Comparison of ENCODE assay signal across 1 cellular context in the genomic region with DNA sequence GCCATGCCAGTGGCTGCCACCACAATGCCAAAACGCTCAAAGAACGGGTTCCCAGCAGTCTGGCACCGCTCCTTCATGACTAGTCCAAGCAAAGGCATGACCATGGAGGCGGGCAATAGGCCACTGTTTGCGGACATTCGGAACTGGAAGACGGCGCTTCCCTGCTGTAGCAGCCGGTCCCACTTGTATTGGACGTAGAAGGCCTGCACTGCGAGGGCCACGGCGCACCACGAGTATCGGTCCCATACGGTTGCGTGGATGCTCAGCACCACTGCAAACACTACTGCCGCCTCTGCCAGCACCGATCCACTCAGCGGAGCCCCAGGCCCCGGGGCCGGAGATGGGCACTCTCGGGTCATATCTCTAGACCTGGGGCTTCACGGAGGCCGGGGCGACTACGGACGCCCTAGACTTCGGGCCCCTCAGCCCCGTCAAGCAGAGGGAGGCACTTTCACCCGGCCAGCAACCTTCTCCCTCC.
A peak's percentile ranks its signal among the peaks of the same experiment; 100 is the strongest.
TF ChIP-seq lines count a peak whose summit lies in the region.

No MANE protein-coding gene starts in this region.

TF ChIP-seq in HepG2, 621 proteins besides CTCF, POLR2A, EP300 and RAD21 (continued from another document):
- no peak for TF ChIP-seq PTBP1 (IDR thresholded peaks at IDR 0.05; ENCODE audit: low read depth, low read length, poor library complexity, severe bottlenecking)
- TF ChIP-seq MTF2 (CRISPR knock-in tag; IDR thresholded peaks at IDR 0.05; ENCODE audit: borderline replicate concordance): no peak
- TF ChIP-seq CBFB (CRISPR knock-in tag; IDR thresholded peaks at IDR 0.05): no peak
- peak; percentile 80 for TF ChIP-seq HNRNPL (IDR thresholded peaks at IDR 0.05; ENCODE audit: low read depth, low read length)
- TF ChIP-seq FIP1L1 (IDR thresholded peaks at IDR 0.05; ENCODE audit: borderline replicate concordance, insufficient read depth, low read depth, low read length): no peak
- TF ChIP-seq, protein P1, sequence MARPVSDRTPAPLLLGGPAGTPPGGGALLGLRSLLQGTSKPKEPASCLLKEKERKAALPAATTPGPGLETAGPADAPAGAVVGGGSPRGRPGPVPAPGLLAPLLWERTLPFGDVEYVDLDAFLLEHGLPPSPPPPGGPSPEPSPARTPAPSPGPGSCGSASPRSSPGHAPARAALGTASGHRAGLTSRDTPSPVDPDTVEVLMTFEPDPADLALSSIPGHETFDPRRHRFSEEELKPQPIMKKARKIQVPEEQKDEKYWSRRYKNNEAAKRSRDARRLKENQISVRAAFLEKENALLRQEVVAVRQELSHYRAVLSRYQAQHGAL (CRISPR knock-in tag; IDR thresholded peaks at IDR 0.05; ENCODE audit: not compliant biosample characterization): no peak
- TF ChIP-seq ZNF326 (CRISPR knock-in tag; IDR thresholded peaks at IDR 0.05; ENCODE audit: borderline replicate concordance): no peak
- TF ChIP-seq ZNF619 (CRISPR knock-in tag; IDR thresholded peaks at IDR 0.05): no peak
- TF ChIP-seq ZNF317 (CRISPR knock-in tag; IDR thresholded peaks at IDR 0.05): peak; percentile 27; the same call in 1 of the 2 replicates
- TF ChIP-seq KAT8 (CRISPR knock-in tag; IDR thresholded peaks at IDR 0.05): no peak
- no peak for TF ChIP-seq ZNF703 (CRISPR knock-in tag; IDR thresholded peaks at IDR 0.05; ENCODE audit: borderline replicate concordance)
- no peak for TF ChIP-seq ZNF382 (CRISPR knock-in tag; IDR thresholded peaks at IDR 0.05; ENCODE audit: borderline replicate concordance)
- TF ChIP-seq, protein P2, sequence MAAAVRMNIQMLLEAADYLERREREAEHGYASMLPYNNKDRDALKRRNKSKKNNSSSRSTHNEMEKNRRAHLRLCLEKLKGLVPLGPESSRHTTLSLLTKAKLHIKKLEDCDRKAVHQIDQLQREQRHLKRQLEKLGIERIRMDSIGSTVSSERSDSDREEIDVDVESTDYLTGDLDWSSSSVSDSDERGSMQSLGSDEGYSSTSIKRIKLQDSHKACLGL (CRISPR knock-in tag; IDR thresholded peaks at IDR 0.05): peak; percentile 51; the same call in 1 of the 2 replicates
- TF ChIP-seq STAT5B (CRISPR knock-in tag; IDR thresholded peaks at IDR 0.05): no peak
- TF ChIP-seq, protein P3, sequence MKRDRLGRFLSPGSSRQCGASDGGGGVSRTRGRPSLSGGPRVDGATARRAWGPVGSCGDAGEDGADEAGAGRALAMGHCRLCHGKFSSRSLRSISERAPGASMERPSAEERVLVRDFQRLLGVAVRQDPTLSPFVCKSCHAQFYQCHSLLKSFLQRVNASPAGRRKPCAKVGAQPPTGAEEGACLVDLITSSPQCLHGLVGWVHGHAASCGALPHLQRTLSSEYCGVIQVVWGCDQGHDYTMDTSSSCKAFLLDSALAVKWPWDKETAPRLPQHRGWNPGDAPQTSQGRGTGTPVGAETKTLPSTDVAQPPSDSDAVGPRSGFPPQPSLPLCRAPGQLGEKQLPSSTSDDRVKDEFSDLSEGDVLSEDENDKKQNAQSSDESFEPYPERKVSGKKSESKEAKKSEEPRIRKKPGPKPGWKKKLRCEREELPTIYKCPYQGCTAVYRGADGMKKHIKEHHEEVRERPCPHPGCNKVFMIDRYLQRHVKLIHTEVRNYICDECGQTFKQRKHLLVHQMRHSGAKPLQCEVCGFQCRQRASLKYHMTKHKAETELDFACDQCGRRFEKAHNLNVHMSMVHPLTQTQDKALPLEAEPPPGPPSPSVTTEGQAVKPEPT (CRISPR knock-in tag; IDR thresholded peaks at IDR 0.05; ENCODE audit: low read depth): 0 out of 2 replicates have a peak, but pooled peaks have one; percentile 3
- peak; percentile 73; the same call in 1 of the 2 replicates for TF ChIP-seq NCOA1 (CRISPR knock-in tag; IDR thresholded peaks at IDR 0.05)
- no peak for TF ChIP-seq DPF2 (CRISPR knock-in tag; IDR thresholded peaks at IDR 0.05; ENCODE audit: borderline replicate concordance, low read depth)
- no peak for TF ChIP-seq MZF1 (CRISPR knock-in tag; IDR thresholded peaks at IDR 0.05; ENCODE audit: borderline replicate concordance)
- no peak for TF ChIP-seq ATF7 (IDR thresholded peaks at IDR 0.05)
- no peak for TF ChIP-seq ATF7 (CRISPR knock-in tag; IDR thresholded peaks at IDR 0.05)
- peak; percentile 65; the same call in 1 of the 2 replicates for TF ChIP-seq ZNF776 (CRISPR knock-in tag; IDR thresholded peaks at IDR 0.05)
- TF ChIP-seq WIZ (CRISPR knock-in tag; IDR thresholded peaks at IDR 0.05): no peak
- no peak for TF ChIP-seq MLLT10 (CRISPR knock-in tag; IDR thresholded peaks at IDR 0.05)
- TF ChIP-seq, protein P4, sequence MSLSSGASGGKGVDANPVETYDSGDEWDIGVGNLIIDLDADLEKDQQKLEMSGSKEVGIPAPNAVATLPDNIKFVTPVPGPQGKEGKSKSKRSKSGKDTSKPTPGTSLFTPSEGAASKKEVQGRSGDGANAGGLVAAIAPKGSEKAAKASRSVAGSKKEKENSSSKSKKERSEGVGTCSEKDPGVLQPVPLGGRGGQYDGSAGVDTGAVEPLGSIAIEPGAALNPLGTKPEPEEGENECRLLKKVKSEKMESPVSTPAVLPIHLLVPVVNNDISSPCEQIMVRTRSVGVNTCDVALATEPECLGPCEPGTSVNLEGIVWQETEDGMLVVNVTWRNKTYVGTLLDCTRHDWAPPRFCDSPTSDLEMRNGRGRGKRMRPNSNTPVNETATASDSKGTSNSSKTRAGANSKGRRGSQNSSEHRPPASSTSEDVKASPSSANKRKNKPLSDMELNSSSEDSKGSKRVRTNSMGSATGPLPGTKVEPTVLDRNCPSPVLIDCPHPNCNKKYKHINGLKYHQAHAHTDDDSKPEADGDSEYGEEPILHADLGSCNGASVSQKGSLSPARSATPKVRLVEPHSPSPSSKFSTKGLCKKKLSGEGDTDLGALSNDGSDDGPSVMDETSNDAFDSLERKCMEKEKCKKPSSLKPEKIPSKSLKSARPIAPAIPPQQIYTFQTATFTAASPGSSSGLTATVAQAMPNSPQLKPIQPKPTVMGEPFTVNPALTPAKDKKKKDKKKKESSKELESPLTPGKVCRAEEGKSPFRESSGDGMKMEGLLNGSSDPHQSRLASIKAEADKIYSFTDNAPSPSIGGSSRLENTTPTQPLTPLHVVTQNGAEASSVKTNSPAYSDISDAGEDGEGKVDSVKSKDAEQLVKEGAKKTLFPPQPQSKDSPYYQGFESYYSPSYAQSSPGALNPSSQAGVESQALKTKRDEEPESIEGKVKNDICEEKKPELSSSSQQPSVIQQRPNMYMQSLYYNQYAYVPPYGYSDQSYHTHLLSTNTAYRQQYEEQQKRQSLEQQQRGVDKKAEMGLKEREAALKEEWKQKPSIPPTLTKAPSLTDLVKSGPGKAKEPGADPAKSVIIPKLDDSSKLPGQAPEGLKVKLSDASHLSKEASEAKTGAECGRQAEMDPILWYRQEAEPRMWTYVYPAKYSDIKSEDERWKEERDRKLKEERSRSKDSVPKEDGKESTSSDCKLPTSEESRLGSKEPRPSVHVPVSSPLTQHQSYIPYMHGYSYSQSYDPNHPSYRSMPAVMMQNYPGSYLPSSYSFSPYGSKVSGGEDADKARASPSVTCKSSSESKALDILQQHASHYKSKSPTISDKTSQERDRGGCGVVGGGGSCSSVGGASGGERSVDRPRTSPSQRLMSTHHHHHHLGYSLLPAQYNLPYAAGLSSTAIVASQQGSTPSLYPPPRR (CRISPR knock-in tag; IDR thresholded peaks at IDR 0.05; ENCODE audit: borderline replicate concordance): no peak
- TF ChIP-seq NCOR1 (IDR thresholded peaks at IDR 0.05; ENCODE audit: borderline replicate concordance, low read length): no peak
- TF ChIP-seq, protein P5, sequence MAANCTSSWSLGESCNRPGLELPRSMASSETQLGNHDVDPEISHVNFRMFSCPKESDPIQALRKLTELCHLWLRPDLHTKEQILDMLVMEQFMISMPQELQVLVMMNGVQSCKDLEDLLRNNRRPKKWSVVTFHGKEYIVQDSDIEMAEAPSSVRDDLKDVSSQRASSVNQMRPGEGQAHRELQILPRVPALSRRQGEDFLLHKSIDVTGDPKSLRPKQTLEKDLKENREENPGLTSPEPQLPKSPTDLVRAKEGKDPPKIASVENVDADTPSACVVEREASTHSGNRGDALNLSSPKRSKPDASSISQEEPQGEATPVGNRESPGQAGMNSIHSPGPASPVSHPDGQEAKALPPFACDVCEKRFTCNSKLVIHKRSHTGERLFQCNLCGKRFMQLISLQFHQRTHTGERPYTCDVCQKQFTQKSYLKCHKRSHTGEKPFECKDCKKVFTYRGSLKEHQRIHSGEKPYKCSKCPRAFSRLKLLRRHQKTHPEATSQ (CRISPR knock-in tag; IDR thresholded peaks at IDR 0.05; ENCODE audit: borderline replicate concordance): no peak
- TF ChIP-seq ZNF7 (CRISPR knock-in tag; IDR thresholded peaks at IDR 0.05): no peak; the same call in 1 of the 2 replicates
- TF ChIP-seq, protein P6, sequence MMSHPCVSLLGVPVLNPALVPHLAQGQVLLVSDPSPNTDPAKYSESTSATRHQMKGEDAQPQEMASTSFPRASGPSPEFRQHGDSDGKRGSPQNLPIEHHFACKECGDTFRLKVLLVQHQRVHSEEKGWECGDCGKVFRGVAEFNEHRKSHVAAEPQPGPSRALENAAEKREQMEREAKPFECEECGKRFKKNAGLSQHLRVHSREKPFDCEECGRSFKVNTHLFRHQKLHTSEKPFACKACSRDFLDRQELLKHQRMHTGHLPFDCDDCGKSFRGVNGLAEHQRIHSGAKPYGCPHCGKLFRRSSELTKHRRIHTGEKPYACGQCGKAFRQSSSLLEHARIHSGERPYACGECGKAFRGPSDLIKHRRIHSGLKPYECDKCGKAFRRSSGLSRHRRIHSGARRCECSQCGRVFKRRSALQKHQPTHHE (CRISPR knock-in tag; IDR thresholded peaks at IDR 0.05; ENCODE audit: borderline replicate concordance): no peak
- 0 out of 2 replicates have a peak, but pooled peaks have one; percentile 4 for TF ChIP-seq IRX3 (CRISPR knock-in tag; IDR thresholded peaks at IDR 0.05; ENCODE audit: borderline replicate concordance, low read depth)
- TF ChIP-seq ZNF10 (CRISPR knock-in tag; IDR thresholded peaks at IDR 0.05; ENCODE audit: borderline replicate concordance, low read depth): no peak
- TF ChIP-seq MTA3 (CRISPR knock-in tag; IDR thresholded peaks at IDR 0.05): no peak
- TF ChIP-seq RARG (CRISPR knock-in tag; IDR thresholded peaks at IDR 0.05; ENCODE audit: low read depth): no peak
- no peak for TF ChIP-seq XBP1 (CRISPR knock-in tag; IDR thresholded peaks at IDR 0.05)
- TF ChIP-seq, protein P7, sequence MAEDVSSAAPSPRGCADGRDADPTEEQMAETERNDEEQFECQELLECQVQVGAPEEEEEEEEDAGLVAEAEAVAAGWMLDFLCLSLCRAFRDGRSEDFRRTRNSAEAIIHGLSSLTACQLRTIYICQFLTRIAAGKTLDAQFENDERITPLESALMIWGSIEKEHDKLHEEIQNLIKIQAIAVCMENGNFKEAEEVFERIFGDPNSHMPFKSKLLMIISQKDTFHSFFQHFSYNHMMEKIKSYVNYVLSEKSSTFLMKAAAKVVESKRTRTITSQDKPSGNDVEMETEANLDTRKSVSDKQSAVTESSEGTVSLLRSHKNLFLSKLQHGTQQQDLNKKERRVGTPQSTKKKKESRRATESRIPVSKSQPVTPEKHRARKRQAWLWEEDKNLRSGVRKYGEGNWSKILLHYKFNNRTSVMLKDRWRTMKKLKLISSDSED (CRISPR knock-in tag; IDR thresholded peaks at IDR 0.05): no peak
- TF ChIP-seq PHF5A (CRISPR knock-in tag; IDR thresholded peaks at IDR 0.05; ENCODE audit: low read depth, unreplicated experiment): no peak
- TF ChIP-seq REPIN1 (CRISPR knock-in tag; IDR thresholded peaks at IDR 0.05; ENCODE audit: borderline replicate concordance, low read depth): no peak
- no peak for TF ChIP-seq SOX6 (IDR thresholded peaks at IDR 0.05)
- TF ChIP-seq SOX6 (CRISPR knock-in tag; IDR thresholded peaks at IDR 0.05): peak; percentile 31; the same call in 1 of the 2 replicates
- TF ChIP-seq, protein P8, sequence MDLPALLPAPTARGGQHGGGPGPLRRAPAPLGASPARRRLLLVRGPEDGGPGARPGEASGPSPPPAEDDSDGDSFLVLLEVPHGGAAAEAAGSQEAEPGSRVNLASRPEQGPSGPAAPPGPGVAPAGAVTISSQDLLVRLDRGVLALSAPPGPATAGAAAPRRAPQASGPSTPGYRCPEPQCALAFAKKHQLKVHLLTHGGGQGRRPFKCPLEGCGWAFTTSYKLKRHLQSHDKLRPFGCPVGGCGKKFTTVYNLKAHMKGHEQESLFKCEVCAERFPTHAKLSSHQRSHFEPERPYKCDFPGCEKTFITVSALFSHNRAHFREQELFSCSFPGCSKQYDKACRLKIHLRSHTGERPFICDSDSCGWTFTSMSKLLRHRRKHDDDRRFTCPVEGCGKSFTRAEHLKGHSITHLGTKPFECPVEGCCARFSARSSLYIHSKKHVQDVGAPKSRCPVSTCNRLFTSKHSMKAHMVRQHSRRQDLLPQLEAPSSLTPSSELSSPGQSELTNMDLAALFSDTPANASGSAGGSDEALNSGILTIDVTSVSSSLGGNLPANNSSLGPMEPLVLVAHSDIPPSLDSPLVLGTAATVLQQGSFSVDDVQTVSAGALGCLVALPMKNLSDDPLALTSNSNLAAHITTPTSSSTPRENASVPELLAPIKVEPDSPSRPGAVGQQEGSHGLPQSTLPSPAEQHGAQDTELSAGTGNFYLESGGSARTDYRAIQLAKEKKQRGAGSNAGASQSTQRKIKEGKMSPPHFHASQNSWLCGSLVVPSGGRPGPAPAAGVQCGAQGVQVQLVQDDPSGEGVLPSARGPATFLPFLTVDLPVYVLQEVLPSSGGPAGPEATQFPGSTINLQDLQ (CRISPR knock-in tag; IDR thresholded peaks at IDR 0.05): no peak
- no peak for TF ChIP-seq ZNF816 (CRISPR knock-in tag; IDR thresholded peaks at IDR 0.05; ENCODE audit: borderline replicate concordance)
- no peak for TF ChIP-seq ZNF446 (CRISPR knock-in tag; IDR thresholded peaks at IDR 0.05)
- TF ChIP-seq, protein P9, sequence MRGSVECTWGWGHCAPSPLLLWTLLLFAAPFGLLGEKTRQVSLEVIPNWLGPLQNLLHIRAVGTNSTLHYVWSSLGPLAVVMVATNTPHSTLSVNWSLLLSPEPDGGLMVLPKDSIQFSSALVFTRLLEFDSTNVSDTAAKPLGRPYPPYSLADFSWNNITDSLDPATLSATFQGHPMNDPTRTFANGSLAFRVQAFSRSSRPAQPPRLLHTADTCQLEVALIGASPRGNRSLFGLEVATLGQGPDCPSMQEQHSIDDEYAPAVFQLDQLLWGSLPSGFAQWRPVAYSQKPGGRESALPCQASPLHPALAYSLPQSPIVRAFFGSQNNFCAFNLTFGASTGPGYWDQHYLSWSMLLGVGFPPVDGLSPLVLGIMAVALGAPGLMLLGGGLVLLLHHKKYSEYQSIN (CRISPR knock-in tag; IDR thresholded peaks at IDR 0.05; ENCODE audit: borderline replicate concordance): no peak
- no peak for TF ChIP-seq ARNTL (CRISPR knock-in tag; IDR thresholded peaks at IDR 0.05)
- no peak for TF ChIP-seq ZNF205 (CRISPR knock-in tag; IDR thresholded peaks at IDR 0.05)
